Comparison of ENCODE assay signal across 14 cellular contexts in genomic region chr5:33690736-33691135, GRCh38.
DNase-seq lines count a peak whose midpoint lies in the region; ATAC-seq and TF ChIP-seq lines count a peak whose summit lies in the region.
"Had no signal": no experiment of that assay in that cellular context is flagged by ENCODE, and none has a peak within 500 bp of the region (broad histone marks: within the 10 kb centered on the region; RNA-seq: fewer than 3 reads in every experiment).

No MANE protein-coding gene starts in this region.

- 0 out of 2 replicates have a peak overlapping the region, but pooled peaks have one; percentile 20 for H2AFZ ChIP-seq in PC-3 (ENCODE audit: low read length)

- H4K20me1 ChIP-seq in PC-3 (ENCODE audit: low read length), result no peaks in the 10 kb centered on the region

- H3K4me2 ChIP-seq in PC-3 (ENCODE audit: low read length), result no peak overlapping the region

- H3K27me3 ChIP-seq in PC-3 (ENCODE audit: low read length) (no peaks in the 10 kb centered on the region), esophagus muscularis mucosa (no peaks in the 10 kb centered on the region)
- H3K27me3 ChIP-seq: left lung had no signal

- H3K9ac ChIP-seq in PC-3 (ENCODE audit: low read length), result no peak overlapping the region

- no peak overlapping the region for H3K27ac ChIP-seq in PC-3 (ENCODE audit: low read length)
- H3K27ac ChIP-seq in esophagus muscularis mucosa (replicated peaks in 1 of 4), result no peak overlapping the region
- H3K27ac ChIP-seq: left lung had no signal

- intact Hi-C loops in PC-3 (cut with micrococcal nuclease) (no loop called here), sciatic nerve (cut with DNase I) (no loop called here), esophagus muscularis mucosa (cut with DNase I) (no loop called here)

- TF ChIP-seq CTCF in PC-3 (conservative IDR thresholded peaks at IDR 0.05; ENCODE audit: low read depth, low read length) (no peak), esophagus muscularis mucosa (IDR thresholded peaks at IDR 0.05) (no peak)

- H3K9me3 ChIP-seq in PC-3 (ENCODE audit: low read length) (no peaks in the 10 kb centered on the region), esophagus muscularis mucosa (no peaks in the 10 kb centered on the region)

- TF ChIP-seq POLR2A in esophagus muscularis mucosa (IDR thresholded peaks at IDR 0.05; ENCODE audit: low read depth), result no peak

- H3K4me1 ChIP-seq in PC-3 (ENCODE audit: insufficient read depth, low read length), result peaks cover 13% of the 10 kb centered on the region; the same call in 1 of the 2 replicates
- peaks cover 0 to 26% (median 14%) of the 10 kb centered on the region in 4 donors for H3K4me1 ChIP-seq in esophagus muscularis mucosa
- H3K4me1 ChIP-seq: left lung had no signal

- POLR2A ChIA-PET in PC-3 (lab: Charles Lee; ENCODE audit: unreplicated experiment), result no interaction called here

- H3K36me3 ChIP-seq in PC-3 (ENCODE audit: low read depth, low read length) (no peaks in the 10 kb centered on the region), esophagus muscularis mucosa (no peaks in the 10 kb centered on the region)
- H3K36me3 ChIP-seq: left lung had no signal

- no peak for TF ChIP-seq EP300 in esophagus muscularis mucosa (IDR thresholded peaks at IDR 0.05)

- H3K79me2 ChIP-seq in PC-3 (ENCODE audit: low read length), result no peaks in the 10 kb centered on the region

- WGBS in esophagus muscularis mucosa, result 81% methylated on average over 8 of the region's 8 CpGs

- H3K4me3 ChIP-seq in PC-3 (ENCODE audit: low read length) (no peak overlapping the region), esophagus muscularis mucosa (no peak overlapping the region)
- H3K4me3 ChIP-seq: left lung had no signal

- BruUV-seq in PC-3 (replicated peaks; lab: Mats Ljungman, UMichigan), result no TSS peak

- H3K9me2 ChIP-seq in PC-3 (replicated peaks; ENCODE audit: low read length), result 0 out of 2 replicates have a peak, but pooled peaks cover 3% of the 10 kb centered on the region

- no peaks in the 10 kb centered on the region for H3F3A ChIP-seq in PC-3 (ENCODE audit: low read length, unreplicated experiment)

- DNase-seq in ELR (ENCODE audit: low read depth) (peak; percentile 95), PC-3 (peak; percentile 56), epidermal melanocyte (ENCODE audit: insufficient read length, low spot score) (peak; percentile 33), sciatic nerve (ENCODE audit: low spot score) (no peak), hypothalamus (lab: John Stamatoyannopoulos, UW) (no peak), esophagus muscularis mucosa (ENCODE audit: extremely low spot score) (no peak), foreskin melanocyte (no peak)
- DNase-seq: activated CD4-positive, CD25-positive, alpha-beta regulatory T cell; COR-L47; left lung; naive B cell; NCI-H1092; NCI-H2171 had no signal

- ATAC-seq in PC-3 (peak; percentile 37), sciatic nerve (peak; percentile 92), HG03571 (IDR thresholded peaks at IDR 0.05; ENCODE audit: unreplicated experiment) (no peak)
- ATAC-seq: left lung had no signal

- CTCF ChIA-PET in PC-3 (lab: Charles Lee), result no interaction called here

Comparison
In these comparisons a context has a peak if more than half of its experiments do, and no peak if none do; other contexts are left out.
1. DNase-seq: peak in ELR (single experiment), PC-3 (single experiment) and epidermal melanocyte (single experiment); none in sciatic nerve (single experiment), hypothalamus (0 of 51), esophagus muscularis mucosa (single experiment) and foreskin melanocyte (single experiment).